10 cellular contexts compared by ENCODE assay signal in the genomic region with DNA sequence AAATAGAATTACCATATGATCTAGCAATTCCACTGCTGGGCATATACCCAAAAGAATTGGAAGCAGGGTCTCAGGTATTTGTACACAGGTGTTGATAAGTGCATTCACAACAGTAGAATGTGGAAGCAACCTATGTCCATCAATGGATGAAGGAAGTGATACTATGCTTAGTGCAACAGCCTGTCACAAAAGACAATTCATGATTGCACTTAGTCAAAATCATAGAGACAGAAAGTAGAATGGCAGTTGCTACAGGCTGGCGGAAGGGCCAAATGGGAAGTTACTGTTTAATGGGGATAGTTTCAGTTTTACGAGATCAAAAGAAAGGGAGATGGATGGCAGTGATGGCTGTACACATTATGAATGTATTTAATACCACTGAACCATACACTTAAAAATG. TPM values are rescaled to one million over a fixed set of nuclear protein-coding genes. Genes with fewer than 3 reads are reported as not detected.
DNase-seq lines count a peak whose midpoint lies in the region; ATAC-seq and TF ChIP-seq lines count a peak whose summit lies in the region.
"Had no signal": no experiment of that assay in that cellular context is flagged by ENCODE, and none has a peak within 500 bp of the region (broad histone marks: within the 10 kb centered on the region; RNA-seq: fewer than 3 reads in every experiment).

No MANE protein-coding gene starts in this region.

- H3K9me3 ChIP-seq in PC-9 (ENCODE audit: insufficient read depth, low read depth) (no peaks in the 10 kb centered on the region), neutrophil (no peaks in the 10 kb centered on the region)
- H3K9me3 ChIP-seq: SK-N-SH, upper lobe of left lung had no signal

- H3K36me3 ChIP-seq in PC-9 (ENCODE audit: low read depth) = peaks cover 15% of the 10 kb centered on the region; the same call in 1 of the 2 replicates
- H3K36me3 ChIP-seq in neutrophil = peaks cover 99% of the 10 kb centered on the region

- peak; percentile 52 for ATAC-seq in HG02678 (IDR thresholded peaks at IDR 0.05; ENCODE audit: unreplicated experiment)

- TF ChIP-seq CTCF in GM13977 (IDR thresholded peaks at IDR 0.05; ENCODE audit: extremely low read depth, insufficient read depth, missing control alignments) (no peak), PC-9 (conservative IDR thresholded peaks at IDR 0.05) (no peak), neutrophil (IDR thresholded peaks at IDR 0.05) (no peak)

- peak; percentile 83 for DNase-seq in GM13977 (ENCODE audit: low spot score)
- no peak for DNase-seq in PC-9
- no peak for DNase-seq in stimulated activated CD4-positive, alpha-beta T cell treated with anti-CD3 and anti-CD28 coated beads, Interleukin-4, amount 100 ng/mL, for 4 hours
- no peak for DNase-seq in stimulated activated CD4-positive, alpha-beta T cell treated with anti-CD3 and anti-CD28 coated beads, Interleukin-4, amount 100 ng/mL, for 24 hours
- DNase-seq in NCI-H146 (lab: John Stamatoyannopoulos, UW) = no peak
- DNase-seq: SK-N-SH, upper lobe of left lung had no signal

- no peak overlapping the region for H3K4me3 ChIP-seq in PC-9
- no peak overlapping the region for H3K4me3 ChIP-seq in neutrophil (ENCODE audit: low read depth in 1 of 2, low read length in 1 of 2)
- H3K4me3 ChIP-seq: cardiac muscle cell, upper lobe of left lung had no signal

- POLR2A ChIA-PET in PC-9 (lab: Charles Lee; ENCODE audit: unreplicated experiment) = interaction anchor here (0.6 kb wide), 1 partner anchor 70 kb away, joined by 3 read pairs; no protein-coding TSS in a partner anchor

- H3K4me2 ChIP-seq in PC-9 = no peak overlapping the region
- H3K4me2 ChIP-seq: SK-N-SH had no signal

- no peaks in the 10 kb centered on the region for H3K79me2 ChIP-seq in PC-9 (ENCODE audit: low read depth)

- H4K20me1 ChIP-seq in PC-9 (ENCODE audit: insufficient read depth) = peaks cover 6% of the 10 kb centered on the region; the same call in 1 of the 2 replicates

- H3K27me3 ChIP-seq in PC-9 (ENCODE audit: insufficient read depth, low read depth) = no peaks in the 10 kb centered on the region
- H3K27me3 ChIP-seq in neutrophil = no peaks in the 10 kb centered on the region
- H3K27me3 ChIP-seq: cardiac muscle cell, upper lobe of left lung had no signal

- peaks cover 29% of the 10 kb centered on the region; the same call in 1 of the 2 replicates for H3F3A ChIP-seq in PC-9 (ENCODE audit: insufficient read depth, low read depth)

- in situ Hi-C loops in GM13977 (cut with MboI; ENCODE audit: low pct_unique_long_range_greater_than_20kb, low sequenced_read_pairs, unreplicated experiment) = no loop called here

- peaks cover 13% of the 10 kb centered on the region for H3K4me1 ChIP-seq in PC-9 (replicated peaks; ENCODE audit: insufficient read depth)
- H3K4me1 ChIP-seq in neutrophil (ENCODE audit: control insufficient read depth in 1 of 2, insufficient read depth in 1 of 2, low read depth in 1 of 2, low read length in 1 of 2) = peaks cover 23 to 29% of the 10 kb centered on the region in 2 experiments

- no peaks in the 10 kb centered on the region for H3K9me2 ChIP-seq in PC-9 (ENCODE audit: insufficient read depth)
- H3K9me2 ChIP-seq: SK-N-SH had no signal

- intact Hi-C loops in PC-9 (cut with micrococcal nuclease; ENCODE audit: unreplicated experiment) = no loop called here

- BruUV-seq in PC-9 (replicated peaks; lab: Mats Ljungman, UMichigan) = no TSS peak

- H3K27ac ChIP-seq in PC-9 (0 out of 2 replicates have a peak overlapping the region, but pooled peaks have one; percentile 0), neutrophil (peak overlapping the region; percentile 85)
- H3K27ac ChIP-seq: cardiac muscle cell, upper lobe of left lung had no signal

- no peak overlapping the region for H2AFZ ChIP-seq in PC-9

- CTCF ChIA-PET in PC-9 (lab: Charles Lee) = no interaction called here

RNA-seq across cellular contexts. Expression of a gene that starts 42.0 kb away (rescaled TPM):
- 90.4 and 99.4 TPM in 2 replicates for total RNA-seq in PC-9 (2021)
